Comparison of ENCODE assay signal across 8 cellular contexts in the genomic region with DNA sequence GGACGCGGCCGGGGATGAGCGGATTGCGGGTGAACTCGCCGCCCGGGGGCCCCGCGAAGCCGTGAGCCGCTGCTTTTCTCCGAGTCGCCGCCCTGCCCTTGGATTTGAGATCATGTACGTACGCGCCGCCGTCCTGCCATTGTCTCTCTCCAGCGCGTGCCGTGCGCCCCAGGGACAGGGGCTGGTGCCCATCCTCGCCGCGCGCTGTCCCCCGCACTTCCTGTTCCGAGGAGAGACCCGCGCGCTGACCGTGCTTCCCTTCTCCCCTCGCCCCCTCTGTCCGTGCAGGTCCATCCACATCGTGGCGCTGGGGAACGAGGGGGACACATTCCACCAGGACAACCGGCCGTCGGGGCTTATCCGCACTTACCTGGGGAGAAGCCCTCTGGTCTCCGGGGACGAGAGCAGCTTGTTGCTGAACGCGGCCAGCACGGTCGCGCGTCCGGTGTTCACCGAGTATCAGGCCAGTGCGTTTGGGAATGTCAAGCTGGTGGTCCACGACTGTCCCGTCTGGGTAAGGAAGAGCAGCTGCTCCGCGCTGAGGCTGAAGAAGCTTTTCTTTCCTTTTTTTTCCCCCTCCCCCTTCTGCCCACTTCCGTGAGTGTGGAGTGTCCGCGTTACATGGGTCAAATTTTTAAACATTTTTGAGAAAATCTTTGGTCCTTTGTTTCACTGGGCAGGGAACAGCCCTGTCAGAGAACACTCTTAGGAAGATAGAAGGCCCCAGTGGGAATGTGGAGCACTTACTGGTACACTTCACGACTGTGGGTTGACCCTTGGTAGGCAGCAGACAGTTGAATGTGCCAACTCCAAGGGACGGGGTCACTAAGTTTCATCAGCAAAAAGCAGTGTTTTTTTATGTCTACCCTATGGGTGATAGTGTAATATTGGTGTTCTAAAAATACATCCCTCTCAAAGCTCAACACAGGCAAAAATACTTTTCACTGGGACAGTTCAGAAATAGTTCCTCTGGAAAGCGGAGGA.
A peak's percentile ranks its signal among the peaks of the same experiment; 100 is the strongest.
DNase-seq lines count a peak whose midpoint lies in the region; ATAC-seq and TF ChIP-seq lines count a peak whose summit lies in the region.

No MANE protein-coding gene starts in this region.

- H3K9ac ChIP-seq in endocrine pancreas (ENCODE audit: control insufficient read depth, insufficient read depth, low read length), result peak overlapping the region; percentile 95

- H3K4me3 ChIP-seq in GM06990 (replicated peaks; ENCODE audit: low read depth, low read length), result peak overlapping the region; percentile 81
- peak overlapping the region; percentile 99 for H3K4me3 ChIP-seq in endocrine pancreas (ENCODE audit: control insufficient read depth, insufficient read depth, low read length)

- no peaks in the 10 kb centered on the region for H3K27me3 ChIP-seq in GM06990 (replicated peaks; ENCODE audit: control insufficient read depth, insufficient read depth, low read length)
- no peaks in the 10 kb centered on the region for H3K27me3 ChIP-seq in endocrine pancreas (ENCODE audit: control insufficient read depth, insufficient read depth, low read length)

- peaks cover 46% of the 10 kb centered on the region for H3K4me1 ChIP-seq in endocrine pancreas (ENCODE audit: control insufficient read depth, insufficient read depth, low read length)

- TF ChIP-seq CTCF in GM06990 (IDR thresholded peaks at IDR 0.05; ENCODE audit: insufficient read depth, low read length, poor library complexity, severe bottlenecking), result no peak

- no peaks in the 10 kb centered on the region for H3K36me3 ChIP-seq in GM06990 (ENCODE audit: control insufficient read depth, insufficient read depth, low read length)
- no peaks in the 10 kb centered on the region for H3K36me3 ChIP-seq in endocrine pancreas (ENCODE audit: control insufficient read depth, insufficient read depth, low read length)

- H3K9me3 ChIP-seq in endocrine pancreas (ENCODE audit: control insufficient read depth, low read length), result no peaks in the 10 kb centered on the region

- ATAC-seq in GM21737 (IDR thresholded peaks at IDR 0.05; ENCODE audit: unreplicated experiment), result peak; percentile 27
- ATAC-seq in GM18520 (IDR thresholded peaks at IDR 0.05; ENCODE audit: unreplicated experiment), result no peak

- DNase-seq in GM06990 (ENCODE audit: extremely low read depth, insufficient read length) (peak; percentile 69), Kasumi-1 (lab: John Stamatoyannopoulos, UW) (peak; percentile 39 to 47), midbrain (lab: John Stamatoyannopoulos, UW) (peak; percentile 69), superior temporal gyrus (ENCODE audit: extremely low spot score) (peak; percentile 55)
- peak; percentile 44 for DNase-seq in activated CD4-positive, CD25-positive, alpha-beta regulatory T cell treated with anti-CD3 and anti-CD28 coated beads, Interleukin-2, amount 50 U/mL, for 72 hours
